8 cellular contexts compared by ENCODE assay signal in genomic region chr12:47767197-47767724, GRCh38. TPM values are rescaled to one million over a fixed set of nuclear protein-coding genes. Genes with fewer than 3 reads are reported as not detected.
DNase-seq lines count a peak whose midpoint lies in the region; ATAC-seq and TF ChIP-seq lines count a peak whose summit lies in the region.

No MANE protein-coding gene starts in this region.

- H3K79me2 ChIP-seq in trophoblast cell (ENCODE audit: control insufficient read depth, insufficient read depth, low read length, poor library complexity): no peaks in the 10 kb centered on the region

- H4K91ac ChIP-seq in trophoblast cell (ENCODE audit: low read depth, low read length): no peak overlapping the region

- no peak overlapping the region for H3K9ac ChIP-seq in trophoblast cell (ENCODE audit: low read length)

- TF ChIP-seq CTCF in AG09319 (IDR thresholded peaks at IDR 0.05; ENCODE audit: low read depth, low read length): peak; percentile 55

- DNase-seq in AG09319 (ENCODE audit: extremely low read depth, low read depth) (no peak), NCI-H748 treated with DMSO at 0.1 percent for 48 hours (lab: John Stamatoyannopoulos, UW) (peak; percentile 34), erythroblast (lab: John Stamatoyannopoulos, UW) (peak; percentile 70 to 80), trophoblast cell (peak; percentile 27 to 69), GM19240 (ENCODE audit: insufficient read length, low spot score) (no peak)
- peak; percentile 48 to 50 for DNase-seq in activated CD8-positive, alpha-beta memory T cell treated with anti-CD3 and anti-CD28 coated beads for 4 hours (ENCODE audit: low read depth in 2 of 2)

- H3K4me3 ChIP-seq in trophoblast cell (ENCODE audit: low read depth, low read length): no peak overlapping the region

- no peak overlapping the region for H2BK12ac ChIP-seq in trophoblast cell (ENCODE audit: low read length)

- H3K4me2 ChIP-seq in trophoblast cell (ENCODE audit: low read length): no peak overlapping the region

- no peak overlapping the region for H3K23ac ChIP-seq in trophoblast cell (ENCODE audit: low read length)

- H3K9me3 ChIP-seq in trophoblast cell (ENCODE audit: insufficient read depth, low read depth, low read length): no peaks in the 10 kb centered on the region

- H3K36me3 ChIP-seq in trophoblast cell (ENCODE audit: control insufficient read depth in 1 of 2, insufficient read depth in 2 of 2, low read length in 2 of 2): no peaks in the 10 kb centered on the region

- H2BK5ac ChIP-seq in trophoblast cell (ENCODE audit: low read depth, low read length, poor library complexity): no peak overlapping the region

- H4K8ac ChIP-seq in trophoblast cell (ENCODE audit: low read depth, low read length): no peak overlapping the region

- H3K4me1 ChIP-seq in trophoblast cell (ENCODE audit: control insufficient read depth in 1 of 2, insufficient read depth in 2 of 2, low read length in 2 of 2): peaks cover 12 to 16% of the 10 kb centered on the region in 2 experiments

- H3K79me1 ChIP-seq in trophoblast cell (ENCODE audit: low read length): peaks cover 5% of the 10 kb centered on the region

- no peak for TF ChIP-seq POLR2A in erythroblast (IDR thresholded peaks at IDR 0.05; ENCODE audit: low read length)

- no CpG with 5 or more reads among the region's 5 CpGs for WGBS in trophoblast cell (ENCODE audit: extremely low coverage, insufficient coverage, insufficient read length)

- H3K27me3 ChIP-seq in trophoblast cell (ENCODE audit: insufficient read depth, low read length): no peaks in the 10 kb centered on the region

- no peak overlapping the region for H4K12ac ChIP-seq in trophoblast cell (ENCODE audit: low read depth, low read length)

- no peak overlapping the region for H2AFZ ChIP-seq in trophoblast cell (ENCODE audit: insufficient read depth, low read length, poor library complexity)

- no peak overlapping the region for H2AK5ac ChIP-seq in trophoblast cell (ENCODE audit: low read length)

- no peak overlapping the region for H3K27ac ChIP-seq in trophoblast cell (ENCODE audit: low read depth, low read length)

- H3K14ac ChIP-seq in trophoblast cell (ENCODE audit: low read length): no peak overlapping the region

- H3K4ac ChIP-seq in trophoblast cell (ENCODE audit: low read depth, low read length): no peak overlapping the region

- peak; percentile 49 for ATAC-seq in GM19043 (IDR thresholded peaks at IDR 0.05; ENCODE audit: low read depth, unreplicated experiment)
- ATAC-seq in HG02840 (IDR thresholded peaks at IDR 0.05; ENCODE audit: low FRiP score, unreplicated experiment): no peak

- H2BK120ac ChIP-seq in trophoblast cell (ENCODE audit: insufficient read depth, low read length, poor library complexity): no peak overlapping the region

- no peak overlapping the region for H3K18ac ChIP-seq in trophoblast cell (ENCODE audit: low read length)

RNA-seq across cellular contexts. Expression of gene SLC48A1, which starts 5.8 kb away (rescaled TPM):
- polyA plus RNA-seq in trophoblast cell (2013): 4.7 and 4.8 TPM in 2 replicates

RNA-seq across cellular contexts. Expression of gene RAPGEF3, which starts 8.6 kb away (rescaled TPM):
- 0.68 and 0.78 TPM in 2 replicates for polyA plus RNA-seq in trophoblast cell (2013)

RNA-seq across cellular contexts. Expression of gene ENDOU, which starts 42.0 kb away (rescaled TPM):
- 26.2 and 28.2 TPM in 2 replicates for polyA plus RNA-seq in trophoblast cell (2013)

RNA-seq across cellular contexts. Expression of gene HDAC7, which starts 52.4 kb away (rescaled TPM):
- polyA plus RNA-seq in trophoblast cell (2013): 47.8 and 51.3 TPM in 2 replicates

Comparison
In these comparisons a context has a peak if more than half of its experiments do, and no peak if none do; other contexts are left out.
1. DNase-seq: peak in NCI-H748 treated with DMSO at 0.1 percent for 48 hours (single experiment), activated CD8-positive, alpha-beta memory T cell treated with anti-CD3 and anti-CD28 coated beads for 4 hours (2 of 2), erythroblast (2 of 2) and trophoblast cell (2 of 2); none in AG09319 (single experiment) and GM19240 (single experiment).